In genomic region chr5:149666212-149666852, GRCh38 we compare ENCODE assay signal across 1 cellular context.
A peak's percentile ranks its signal among the peaks of the same experiment; 100 is the strongest.
TF ChIP-seq lines count a peak whose summit lies in the region.

No MANE protein-coding gene starts in this region.

TF ChIP-seq in K562, 482 proteins besides CTCF, POLR2A, EP300 and RAD21 (continued from another document and continues in another):
- TF ChIP-seq ZNF395 (CRISPR knock-in tag; IDR thresholded peaks at IDR 0.05), result no peak
- no peak for TF ChIP-seq HDAC8 (tag; IDR thresholded peaks at IDR 0.05)
- TF ChIP-seq MED1 (CRISPR knock-in tag; IDR thresholded peaks at IDR 0.05; ENCODE audit: borderline replicate concordance), result no peak
- no peak for TF ChIP-seq NCOA1 (IDR thresholded peaks at IDR 0.05; ENCODE audit: low read depth)
- TF ChIP-seq SMARCC2 (IDR thresholded peaks at IDR 0.05; ENCODE audit: low read depth), result no peak
- TF ChIP-seq SMARCA5 (IDR thresholded peaks at IDR 0.05), result no peak
- TF ChIP-seq, protein P1, sequence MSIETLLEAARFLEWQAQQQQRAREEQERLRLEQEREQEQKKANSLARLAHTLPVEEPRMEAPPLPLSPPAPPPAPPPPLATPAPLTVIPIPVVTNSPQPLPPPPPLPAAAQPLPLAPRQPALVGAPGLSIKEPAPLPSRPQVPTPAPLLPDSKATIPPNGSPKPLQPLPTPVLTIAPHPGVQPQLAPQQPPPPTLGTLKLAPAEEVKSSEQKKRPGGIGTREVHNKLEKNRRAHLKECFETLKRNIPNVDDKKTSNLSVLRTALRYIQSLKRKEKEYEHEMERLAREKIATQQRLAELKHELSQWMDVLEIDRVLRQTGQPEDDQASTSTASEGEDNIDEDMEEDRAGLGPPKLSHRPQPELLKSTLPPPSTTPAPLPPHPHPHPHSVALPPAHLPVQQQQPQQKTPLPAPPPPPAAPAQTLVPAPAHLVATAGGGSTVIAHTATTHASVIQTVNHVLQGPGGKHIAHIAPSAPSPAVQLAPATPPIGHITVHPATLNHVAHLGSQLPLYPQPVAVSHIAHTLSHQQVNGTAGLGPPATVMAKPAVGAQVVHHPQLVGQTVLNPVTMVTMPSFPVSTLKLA (conservative IDR thresholded peaks at IDR 0.05), result no peak
- TF ChIP-seq NONO (IDR thresholded peaks at IDR 0.05; ENCODE audit: low read depth in 2 of 2, low read length in 1 of 2), result 0 out of 4 replicates have a peak, but pooled peaks of 1 of the 2 experiments have one; percentile 11
- TF ChIP-seq TAF15 (IDR thresholded peaks at IDR 0.05; ENCODE audit: low read depth, low read length), result no peak
- no peak for TF ChIP-seq SMAD1 (IDR thresholded peaks at IDR 0.05; ENCODE audit: low read depth, low read length, partially characterized antibody)
- peak; percentile 67 for TF ChIP-seq NFE2L1 (tag; IDR thresholded peaks at IDR 0.05; ENCODE audit: borderline replicate concordance, low read depth)
- peak; percentile 37; the same call in 1 of the 2 replicates for TF ChIP-seq CEBPB (tag; IDR thresholded peaks at IDR 0.05)
- no peak for TF ChIP-seq RHOXF2B (CRISPR knock-in tag; conservative IDR thresholded peaks at IDR 0.05)
- TF ChIP-seq, protein P2, sequence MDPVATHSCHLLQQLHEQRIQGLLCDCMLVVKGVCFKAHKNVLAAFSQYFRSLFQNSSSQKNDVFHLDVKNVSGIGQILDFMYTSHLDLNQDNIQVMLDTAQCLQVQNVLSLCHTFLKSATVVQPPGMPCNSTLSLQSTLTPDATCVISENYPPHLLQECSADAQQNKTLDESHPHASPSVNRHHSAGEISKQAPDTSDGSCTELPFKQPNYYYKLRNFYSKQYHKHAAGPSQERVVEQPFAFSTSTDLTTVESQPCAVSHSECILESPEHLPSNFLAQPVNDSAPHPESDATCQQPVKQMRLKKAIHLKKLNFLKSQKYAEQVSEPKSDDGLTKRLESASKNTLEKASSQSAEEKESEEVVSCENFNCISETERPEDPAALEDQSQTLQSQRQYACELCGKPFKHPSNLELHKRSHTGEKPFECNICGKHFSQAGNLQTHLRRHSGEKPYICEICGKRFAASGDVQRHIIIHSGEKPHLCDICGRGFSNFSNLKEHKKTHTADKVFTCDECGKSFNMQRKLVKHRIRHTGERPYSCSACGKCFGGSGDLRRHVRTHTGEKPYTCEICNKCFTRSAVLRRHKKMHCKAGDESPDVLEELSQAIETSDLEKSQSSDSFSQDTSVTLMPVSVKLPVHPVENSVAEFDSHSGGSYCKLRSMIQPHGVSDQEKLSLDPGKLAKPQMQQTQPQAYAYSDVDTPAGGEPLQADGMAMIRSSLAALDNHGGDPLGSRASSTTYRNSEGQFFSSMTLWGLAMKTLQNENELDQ (CRISPR knock-in tag; IDR thresholded peaks at IDR 0.05; ENCODE audit: borderline replicate concordance), result no peak
- no peak for TF ChIP-seq SAP30 (IDR thresholded peaks at IDR 0.05; ENCODE audit: borderline replicate concordance, insufficient read depth, low read depth, low read length, poor library complexity, severe bottlenecking)
- no peak for TF ChIP-seq ATF1 (CRISPR knock-in tag; IDR thresholded peaks at IDR 0.05)
- no peak for TF ChIP-seq ATF1 (tag; IDR thresholded peaks at IDR 0.05)
- TF ChIP-seq ZBTB17 (CRISPR knock-in tag; IDR thresholded peaks at IDR 0.05), result 0 out of 2 replicates have a peak, but pooled peaks have one; percentile 34
- TF ChIP-seq ZBTB43 (CRISPR knock-in tag; IDR thresholded peaks at IDR 0.05), result no peak
- no peak for TF ChIP-seq ZNF140 (CRISPR knock-in tag; IDR thresholded peaks at IDR 0.05)
- no peak for TF ChIP-seq STAG1 (CRISPR knock-in tag; IDR thresholded peaks at IDR 0.05; ENCODE audit: borderline replicate concordance)
- TF ChIP-seq L3MBTL2 (IDR thresholded peaks at IDR 0.05), result peak; percentile 32; the same call in 1 of the 2 replicates
- no peak for TF ChIP-seq HSF4 (CRISPR knock-in tag; IDR thresholded peaks at IDR 0.05; ENCODE audit: borderline replicate concordance)
- no peak for TF ChIP-seq CREM (IDR thresholded peaks at IDR 0.05; ENCODE audit: low read depth)
- TF ChIP-seq FOXP1 (CRISPR knock-in tag; IDR thresholded peaks at IDR 0.05), result no peak
- no peak for TF ChIP-seq PTBP1 (IDR thresholded peaks at IDR 0.05; ENCODE audit: low read depth, low read length)
- no peak for TF ChIP-seq ZNF77 (CRISPR knock-in tag; IDR thresholded peaks at IDR 0.05)
- TF ChIP-seq SPI1 (IDR thresholded peaks at IDR 0.05; ENCODE audit: borderline replicate concordance, low read depth, low read length), result peak; percentile 21; the same call in 1 of the 2 replicates
- TF ChIP-seq IFI16 (CRISPR knock-in tag; IDR thresholded peaks at IDR 0.05), result no peak
- TF ChIP-seq ELK3 (CRISPR knock-in tag; IDR thresholded peaks at IDR 0.05), result no peak
- no peak for TF ChIP-seq REST (CRISPR knock-in tag; IDR thresholded peaks at IDR 0.05; ENCODE audit: low read depth)
- TF ChIP-seq CHD4 (IDR thresholded peaks at IDR 0.05; ENCODE audit: insufficient read depth, insufficient replicate concordance, low read depth, low read length, poor library complexity, severe bottlenecking), result no peak
- TF ChIP-seq ZFX (CRISPR knock-in tag; IDR thresholded peaks at IDR 0.05), result peak; percentile 42
- TF ChIP-seq ZBTB8A (IDR thresholded peaks at IDR 0.05; ENCODE audit: partially characterized antibody), result no peak
- TF ChIP-seq CREB1 (IDR thresholded peaks at IDR 0.05), result no peak
- TF ChIP-seq CREB1 (CRISPR knock-in tag; IDR thresholded peaks at IDR 0.05), result no peak
- TF ChIP-seq ZNF197 (CRISPR knock-in tag; IDR thresholded peaks at IDR 0.05; ENCODE audit: low read depth), result no peak
- TF ChIP-seq SMAD4 (CRISPR knock-in tag; conservative IDR thresholded peaks at IDR 0.05), result peak; percentile 79
- TF ChIP-seq NR2C2 (CRISPR knock-in tag; IDR thresholded peaks at IDR 0.05), result no peak
- no peak; the same call in 1 of the 2 replicates for TF ChIP-seq NR2C2 (tag; IDR thresholded peaks at IDR 0.05)
- no peak for TF ChIP-seq NCOA6 (IDR thresholded peaks at IDR 0.05)
- TF ChIP-seq CCNT2 (IDR thresholded peaks at IDR 0.05; ENCODE audit: borderline replicate concordance, extremely low read depth, insufficient read length, low read depth, low read length), result no peak
- no peak for TF ChIP-seq ID3 (CRISPR knock-in tag; IDR thresholded peaks at IDR 0.05)
- no peak for TF ChIP-seq ID3 (tag; IDR thresholded peaks at IDR 0.05)
- no peak for TF ChIP-seq MAX (CRISPR knock-in tag; IDR thresholded peaks at IDR 0.05)
- TF ChIP-seq, protein P3, sequence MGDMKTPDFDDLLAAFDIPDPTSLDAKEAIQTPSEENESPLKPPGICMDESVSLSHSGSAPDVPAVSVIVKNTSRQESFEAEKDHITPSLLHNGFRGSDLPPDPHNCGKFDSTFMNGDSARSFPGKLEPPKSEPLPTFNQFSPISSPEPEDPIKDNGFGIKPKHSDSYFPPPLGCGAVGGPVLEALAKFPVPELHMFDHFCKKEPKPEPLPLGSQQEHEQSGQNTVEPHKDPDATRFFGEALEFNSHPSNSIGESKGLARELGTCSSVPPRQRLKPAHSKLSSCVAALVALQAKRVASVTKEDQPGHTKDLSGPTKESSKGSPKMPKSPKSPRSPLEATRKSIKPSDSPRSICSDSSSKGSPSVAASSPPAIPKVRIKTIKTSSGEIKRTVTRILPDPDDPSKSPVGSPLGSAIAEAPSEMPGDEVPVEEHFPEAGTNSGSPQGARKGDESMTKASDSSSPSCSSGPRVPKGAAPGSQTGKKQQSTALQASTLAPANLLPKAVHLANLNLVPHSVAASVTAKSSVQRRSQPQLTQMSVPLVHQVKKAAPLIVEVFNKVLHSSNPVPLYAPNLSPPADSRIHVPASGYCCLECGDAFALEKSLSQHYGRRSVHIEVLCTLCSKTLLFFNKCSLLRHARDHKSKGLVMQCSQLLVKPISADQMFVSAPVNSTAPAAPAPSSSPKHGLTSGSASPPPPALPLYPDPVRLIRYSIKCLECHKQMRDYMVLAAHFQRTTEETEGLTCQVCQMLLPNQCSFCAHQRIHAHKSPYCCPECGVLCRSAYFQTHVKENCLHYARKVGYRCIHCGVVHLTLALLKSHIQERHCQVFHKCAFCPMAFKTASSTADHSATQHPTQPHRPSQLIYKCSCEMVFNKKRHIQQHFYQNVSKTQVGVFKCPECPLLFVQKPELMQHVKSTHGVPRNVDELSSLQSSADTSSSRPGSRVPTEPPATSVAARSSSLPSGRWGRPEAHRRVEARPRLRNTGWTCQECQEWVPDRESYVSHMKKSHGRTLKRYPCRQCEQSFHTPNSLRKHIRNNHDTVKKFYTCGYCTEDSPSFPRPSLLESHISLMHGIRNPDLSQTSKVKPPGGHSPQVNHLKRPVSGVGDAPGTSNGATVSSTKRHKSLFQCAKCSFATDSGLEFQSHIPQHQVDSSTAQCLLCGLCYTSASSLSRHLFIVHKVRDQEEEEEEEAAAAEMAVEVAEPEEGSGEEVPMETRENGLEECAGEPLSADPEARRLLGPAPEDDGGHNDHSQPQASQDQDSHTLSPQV (IDR thresholded peaks at IDR 0.05), result peak; percentile 77
- TF ChIP-seq CBX1 (IDR thresholded peaks at IDR 0.05; ENCODE audit: low read depth), result no peak
- peak; percentile 58 for TF ChIP-seq NFIC (IDR thresholded peaks at IDR 0.05)
- no peak for TF ChIP-seq PTRF (tag; IDR thresholded peaks at IDR 0.05)
- no peak for TF ChIP-seq ELK1 (CRISPR knock-in tag; IDR thresholded peaks at IDR 0.05)
- TF ChIP-seq ZSCAN29 (IDR thresholded peaks at IDR 0.05), result no peak
- no peak for TF ChIP-seq NCOA2 (IDR thresholded peaks at IDR 0.05; ENCODE audit: partially characterized antibody in 2 of 2)
